12 cellular contexts compared by ENCODE assay signal in the genomic region with DNA sequence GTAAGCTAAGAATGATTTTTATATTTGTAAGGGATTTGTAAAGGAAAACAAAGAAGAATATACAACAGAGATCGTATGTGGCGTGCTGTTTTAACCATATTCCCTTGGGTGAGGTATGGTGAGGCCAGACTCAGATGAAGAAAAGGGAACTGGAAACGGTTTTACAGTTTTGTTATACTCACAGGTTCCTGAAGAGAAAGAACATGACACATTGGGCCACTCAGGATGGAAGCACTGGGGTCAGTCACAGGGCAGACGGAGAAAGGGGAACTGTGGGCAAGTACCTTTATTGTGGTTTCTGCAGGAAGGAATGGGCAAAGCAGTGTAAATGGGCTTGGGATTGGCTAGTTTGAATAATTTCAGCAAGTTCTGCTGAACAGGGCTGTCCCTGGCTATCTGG.
DNase-seq lines count a peak whose midpoint lies in the region; ATAC-seq and TF ChIP-seq lines count a peak whose summit lies in the region.
"Had no signal": no experiment of that assay in that cellular context is flagged by ENCODE, and none has a peak within 500 bp of the region (broad histone marks: within the 10 kb centered on the region; RNA-seq: fewer than 3 reads in every experiment).

No MANE protein-coding gene starts in this region.

- 73 to 81% methylated on average over 3 to 4 of the region's 4 CpGs for WGBS in gastroesophageal sphincter (ENCODE audit: low coverage in 1 of 2), 2 donors

- H3K36me3 ChIP-seq in gastroesophageal sphincter = no peaks in the 10 kb centered on the region
- H3K36me3 ChIP-seq: thoracic aorta had no signal

- no peak for TF ChIP-seq POLR2A in gastroesophageal sphincter (IDR thresholded peaks at IDR 0.05)

- H3K4me3 ChIP-seq in GM12865 (ENCODE audit: low read depth, low read length) (no peak overlapping the region), gastroesophageal sphincter (no peak overlapping the region)
- H3K4me3 ChIP-seq: thoracic aorta had no signal

- no peak overlapping the region for H3K27ac ChIP-seq in gastroesophageal sphincter
- H3K27ac ChIP-seq: thoracic aorta, VCaP had no signal

- DNase-seq in GM12865 (ENCODE audit: low read depth) (peak; percentile 47), SKM-1 (lab: John Stamatoyannopoulos, UW; ENCODE audit: unreplicated experiment) (peak; percentile 100), GM03348 (ENCODE audit: low spot score) (no peak), inferior parietal cortex (ENCODE audit: extremely low spot score) (no peak), NCI-H2171 (lab: John Stamatoyannopoulos, UW) (no peak)
- DNase-seq: GOT3, NCI-H2227 treated with DMSO at 0.1 percent for 48 hours had no signal

- TF ChIP-seq CTCF in GM12865 (IDR thresholded peaks at IDR 0.05; ENCODE audit: insufficient read depth, low read depth, low read length, missing control alignments) = no peak
- no peak for TF ChIP-seq CTCF in gastroesophageal sphincter (IDR thresholded peaks at IDR 0.05)

- no peaks in the 10 kb centered on the region for H3K27me3 ChIP-seq in gastroesophageal sphincter

- no peaks in the 10 kb centered on the region for H3K4me1 ChIP-seq in gastroesophageal sphincter

- ATAC-seq in GM21390 (IDR thresholded peaks at IDR 0.05; ENCODE audit: unreplicated experiment) (peak; percentile 95), HG03159 (IDR thresholded peaks at IDR 0.05; ENCODE audit: unreplicated experiment) (peak; percentile 99), gastroesophageal sphincter (no peak)

- TF ChIP-seq EP300 in gastroesophageal sphincter (IDR thresholded peaks at IDR 0.05) = no peak

- peaks cover 0 to 5% (median 0%) of the 10 kb centered on the region in 3 donors for H3K9me3 ChIP-seq in gastroesophageal sphincter
- H3K9me3 ChIP-seq: thoracic aorta had no signal

Comparison
In these comparisons a context has a peak if more than half of its experiments do, and no peak if none do; other contexts are left out.
1. DNase-seq: peak in GM12865 (single experiment) and SKM-1 (single experiment); none in GM03348 (single experiment), inferior parietal cortex (single experiment) and NCI-H2171 (single experiment).